9 cellular contexts compared by ENCODE assay signal in the genomic region with DNA sequence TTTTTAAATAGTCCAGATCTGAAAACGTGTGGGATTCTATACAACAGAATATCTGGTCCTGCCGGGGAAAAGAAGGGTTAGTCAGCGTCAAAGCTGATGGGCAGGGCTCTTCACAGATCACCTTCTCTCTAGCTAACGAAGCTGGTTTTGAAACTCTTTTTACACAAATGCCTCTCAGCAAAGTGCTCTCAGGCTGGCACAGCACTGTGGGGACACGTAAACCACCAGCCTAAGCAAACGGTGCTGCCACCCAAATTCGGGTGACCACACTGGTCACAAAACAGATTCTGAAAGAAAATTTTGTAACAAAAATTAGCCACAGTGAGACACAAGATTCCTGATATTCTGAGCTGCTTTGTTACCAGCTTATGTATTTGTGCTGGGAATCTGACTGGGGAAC.
"Had no signal": no experiment of that assay in that cellular context is flagged by ENCODE, and none has a peak within 500 bp of the region (broad histone marks: within the 10 kb centered on the region; RNA-seq: fewer than 3 reads in every experiment).

No MANE protein-coding gene starts in this region.

- DNase-seq: GM23248, GOT3, H7, HFFc6, KBM-7 had no signal

- H3K4me3 ChIP-seq: GM23248, HAP-1 had no signal

- H3K4me3 Mint-ChIP-seq: HFFc6, IgD-negative memory B cell had no signal

- H3K27ac Mint-ChIP-seq: HFFc6, IgD-negative memory B cell had no signal

- ATAC-seq: HCT116, HepG2 had no signal

- H3K9me3 Mint-ChIP-seq: HFFc6, IgD-negative memory B cell had no signal
